In the genomic region with DNA sequence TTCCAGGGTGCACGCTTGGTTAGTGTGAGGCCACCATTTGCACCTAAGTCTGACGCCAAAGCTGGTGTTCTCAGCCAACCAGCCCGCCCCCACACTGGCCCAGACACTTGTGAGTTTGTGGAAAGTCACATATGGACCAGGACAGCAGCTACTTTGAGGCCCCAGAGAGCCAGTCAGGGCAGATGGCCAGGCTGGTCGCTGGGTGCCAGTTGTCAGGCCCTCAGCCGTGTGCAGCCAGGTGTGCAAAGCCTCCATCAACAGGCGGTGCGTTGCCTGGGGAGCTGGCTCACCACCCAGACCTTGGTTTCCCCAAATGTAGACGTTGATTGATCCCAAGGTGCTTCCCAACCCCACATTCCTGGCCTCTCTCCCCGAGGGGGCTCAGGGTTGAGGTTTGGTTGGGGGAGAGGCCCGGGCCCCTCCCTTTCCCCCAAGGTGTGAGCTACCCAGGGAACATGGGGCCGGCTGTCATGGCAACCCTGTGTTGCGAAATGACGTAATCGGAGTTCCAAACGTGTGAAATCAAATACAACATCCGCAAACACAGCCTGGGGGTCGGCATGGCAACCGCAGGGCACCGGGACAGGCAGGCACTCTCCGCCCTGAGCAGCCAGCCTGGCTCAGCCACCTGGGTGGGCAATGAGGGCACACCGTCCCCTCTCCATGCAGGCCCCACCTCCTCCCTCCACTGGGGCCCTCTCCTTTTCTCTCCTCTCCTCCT, we compare ENCODE assay signal across 10 cellular contexts. TPM values are rescaled to one million over a fixed set of nuclear protein-coding genes. Genes with fewer than 3 reads are reported as not detected.
DNase-seq lines count a peak whose midpoint lies in the region; ATAC-seq and TF ChIP-seq lines count a peak whose summit lies in the region.
"Had no signal": no experiment of that assay in that cellular context is flagged by ENCODE, and none has a peak within 500 bp of the region (broad histone marks: within the 10 kb centered on the region; RNA-seq: fewer than 3 reads in every experiment).

No MANE protein-coding gene starts in this region.

- no peak for ATAC-seq in GM18519 (IDR thresholded peaks at IDR 0.05; ENCODE audit: low FRiP score, unreplicated experiment)
- no peak for ATAC-seq in heart right ventricle

- no peak for TF ChIP-seq CTCF in kidney epithelial cell (IDR thresholded peaks at IDR 0.05; ENCODE audit: insufficient read depth, low read length, poor library complexity, severe bottlenecking)
- no peak for TF ChIP-seq CTCF in heart right ventricle (IDR thresholded peaks at IDR 0.05)

- intact Hi-C loops in heart right ventricle (cut with DNase I) = no loop called here

- no peak overlapping the region for H3K4me3 ChIP-seq in kidney epithelial cell (ENCODE audit: low read depth, low read length)
- H3K4me3 ChIP-seq in heart right ventricle = no peak overlapping the region
- H3K4me3 ChIP-seq: Peyer's patch had no signal

- no peaks in the 10 kb centered on the region for H3K4me1 Mint-ChIP-seq in activated naive CD4-positive, alpha-beta T cell treated with anti-CD3 and anti-CD28 coated beads, Interleukin-2, amount 10 ng/mL, durations not matched to agents 7 days and 5 days

- no peak overlapping the region for H3K27ac Mint-ChIP-seq in activated naive CD4-positive, alpha-beta T cell treated with anti-CD3 and anti-CD28 coated beads, Interleukin-2, amount 10 ng/mL, durations not matched to agents 7 days and 5 days

- no peaks in the 10 kb centered on the region for H3K36me3 ChIP-seq in kidney epithelial cell (ENCODE audit: control insufficient read depth, insufficient read depth, low read length)
- no peaks in the 10 kb centered on the region for H3K36me3 ChIP-seq in heart right ventricle
- H3K36me3 ChIP-seq: Peyer's patch had no signal

- H3K27me3 ChIP-seq in kidney epithelial cell (ENCODE audit: control insufficient read depth, insufficient read depth, low read length) = peaks cover 6% of the 10 kb centered on the region
- peaks cover 0 to 90% (median 69%) of the 10 kb centered on the region in 7 donors for H3K27me3 ChIP-seq in heart right ventricle
- H3K27me3 ChIP-seq: Peyer's patch had no signal

- H3K4me1 ChIP-seq in heart right ventricle = no peaks in the 10 kb centered on the region
- H3K4me1 ChIP-seq: Peyer's patch had no signal

- H3K4me3 Mint-ChIP-seq in activated naive CD4-positive, alpha-beta T cell treated with anti-CD3 and anti-CD28 coated beads, Interleukin-2, amount 10 ng/mL, durations not matched to agents 7 days and 5 days = no peak overlapping the region

- no peak overlapping the region for H3K27ac ChIP-seq in heart right ventricle
- H3K27ac ChIP-seq: Peyer's patch had no signal

- CTCF ChIA-PET in activated naive CD4-positive, alpha-beta T cell treated with anti-CD3 and anti-CD28 coated beads, Interleukin-2, amount 10 ng/mL, durations not matched to agents 7 days and 5 days (lab: Charles Lee) = no interaction called here

- H3K27me3 Mint-ChIP-seq in activated naive CD4-positive, alpha-beta T cell treated with anti-CD3 and anti-CD28 coated beads, Interleukin-2, amount 10 ng/mL, durations not matched to agents 7 days and 5 days = peaks cover 62% of the 10 kb centered on the region

- H3K36me3 Mint-ChIP-seq in activated naive CD4-positive, alpha-beta T cell treated with anti-CD3 and anti-CD28 coated beads, Interleukin-2, amount 10 ng/mL, durations not matched to agents 7 days and 5 days = no peaks in the 10 kb centered on the region

- 40 to 49% methylated on average over 21 of the region's 21 CpGs for WGBS in heart right ventricle, 2 donors

- no peaks in the 10 kb centered on the region for H3K9me3 ChIP-seq in heart right ventricle
- H3K9me3 ChIP-seq: Peyer's patch had no signal

- H3K9me3 Mint-ChIP-seq in activated naive CD4-positive, alpha-beta T cell treated with anti-CD3 and anti-CD28 coated beads, Interleukin-2, amount 10 ng/mL, durations not matched to agents 7 days and 5 days = no peaks in the 10 kb centered on the region

- DNase-seq in DMS 273 treated with DMSO at 0.1 percent for 48 hours (lab: John Stamatoyannopoulos, UW) = peak; percentile 34
- DNase-seq in NCI-H1417 (lab: John Stamatoyannopoulos, UW) = peak; percentile 20 to 90 (median 81)
- DNase-seq in SHP77 (lab: John Stamatoyannopoulos, UW) = peak; percentile 82 to 88
- DNase-seq in kidney epithelial cell (ENCODE audit: low read depth) = peak; percentile 65
- DNase-seq in hippocampal formation (lab: John Stamatoyannopoulos, UW) = no peak
- no peak for DNase-seq in heart right ventricle
- DNase-seq in activated naive CD4-positive, alpha-beta T cell treated with anti-CD3 and anti-CD28 coated beads, Interleukin-2, amount 10 ng/mL, durations not matched to agents 7 days and 5 days = no peak
- DNase-seq: effector memory CD4-positive, alpha-beta T cell had no signal

RNA-seq across cellular contexts. Expression of a gene that starts 42.2 kb away (rescaled TPM):
- total RNA-seq in kidney epithelial cell (0.14 and 0.58 TPM in 2 replicates), heart right ventricle (under 1 TPM in 1 of 10 donors, not detected in 9; 0.16 TPM)
- under 1 TPM in 1 of 2 donors, not detected in 1; 0.06 TPM for polyA plus RNA-seq in heart right ventricle

Comparison
In these comparisons a context has a peak if more than half of its experiments do, and no peak if none do; other contexts are left out.
1. DNase-seq: peak in DMS 273 treated with DMSO at 0.1 percent for 48 hours (single experiment), NCI-H1417 (3 of 3), SHP77 (2 of 2) and kidney epithelial cell (single experiment); none in hippocampal formation (0 of 2), heart right ventricle (0 of 2) and activated naive CD4-positive, alpha-beta T cell treated with anti-CD3 and anti-CD28 coated beads, Interleukin-2, amount 10 ng/mL, durations not matched to agents 7 days and 5 days (single experiment).